In genomic region chr16:28880955-28881354, GRCh38 we compare ENCODE assay signal across 12 cellular contexts. TPM values are rescaled to one million over a fixed set of nuclear protein-coding genes. Genes with fewer than 3 reads are reported as not detected.
DNase-seq lines count a peak whose midpoint lies in the region; ATAC-seq and TF ChIP-seq lines count a peak whose summit lies in the region.
"Had no signal": no experiment of that assay in that cellular context is flagged by ENCODE, and none has a peak within 500 bp of the region (broad histone marks: within the 10 kb centered on the region; RNA-seq: fewer than 3 reads in every experiment).

No MANE protein-coding gene starts in this region.

- no peak for DNase-seq in activated naive CD4-positive, alpha-beta T cell treated with anti-CD3 and anti-CD28 coated beads, Interleukin-2, amount 50 U/mL, for 72 hours (ENCODE audit: low spot score in 2 of 2)
- no peak for DNase-seq in WERI-Rb-1
- DNase-seq in HuH-7 (ENCODE audit: low spot score), result no peak
- DNase-seq in central memory CD4-positive, alpha-beta T cell, result no peak
- DNase-seq in foreskin keratinocyte, result no peak
- DNase-seq: NCI-H1417 treated with DMSO at 0.1 percent for 48 hours, RPMI8226 had no signal

- TF ChIP-seq CTCF in WERI-Rb-1 (IDR thresholded peaks at IDR 0.05; ENCODE audit: low read depth, low read length) (no peak), foreskin keratinocyte (conservative IDR thresholded peaks at IDR 0.05) (no peak)

- H3K9me3 ChIP-seq in WERI-Rb-1 (ENCODE audit: severe bottlenecking), result no peaks in the 10 kb centered on the region
- H3K9me3 ChIP-seq in iPS-15b (ENCODE audit: control insufficient read depth, insufficient read depth, low read length), result no peaks in the 10 kb centered on the region

- ATAC-seq in activated naive CD4-positive, alpha-beta T cell treated with anti-CD3 and anti-CD28 coated beads, Interleukin-2, amount 50 U/mL, for 72 hours, result no peak
- no peak for ATAC-seq in stimulated activated memory B cell treated with anti-CD40 and anti-IgM and Interleukin-4, amounts not matched to agents 10 μg/mL and 1 μg/mL and 100 μg/mL, for 72 hours
- no peak for ATAC-seq in foreskin keratinocyte

- H3K9me3 Mint-ChIP-seq in activated naive CD4-positive, alpha-beta T cell treated with anti-CD3 and anti-CD28 coated beads, Interleukin-2, amount 50 U/mL, for 24 hours, result no peaks in the 10 kb centered on the region
- peaks cover 0 to 5% of the 10 kb centered on the region in 2 donors for H3K9me3 Mint-ChIP-seq in activated naive CD4-positive, alpha-beta T cell treated with anti-CD3 and anti-CD28 coated beads, Interleukin-2, amount 50 U/mL, for 72 hours
- no peaks in the 10 kb centered on the region for H3K9me3 Mint-ChIP-seq in stimulated activated memory B cell treated with anti-CD40 and anti-IgM and Interleukin-4, amounts not matched to agents 10 μg/mL and 1 μg/mL and 100 μg/mL, for 72 hours

- H3K27me3 Mint-ChIP-seq in activated naive CD4-positive, alpha-beta T cell treated with anti-CD3 and anti-CD28 coated beads, Interleukin-2, amount 50 U/mL, for 24 hours, result peaks cover 5% of the 10 kb centered on the region
- H3K27me3 Mint-ChIP-seq in stimulated activated memory B cell treated with anti-CD40 and anti-IgM and Interleukin-4, amounts not matched to agents 10 μg/mL and 1 μg/mL and 100 μg/mL, for 72 hours, result peaks cover 21% of the 10 kb centered on the region

- peak overlapping the region; percentile 77 for H3K4me3 Mint-ChIP-seq in activated naive CD4-positive, alpha-beta T cell treated with anti-CD3 and anti-CD28 coated beads, Interleukin-2, amount 50 U/mL, for 24 hours
- peak overlapping the region; percentile 85 for H3K4me3 Mint-ChIP-seq in stimulated activated memory B cell treated with anti-CD40 and anti-IgM and Interleukin-4, amounts not matched to agents 10 μg/mL and 1 μg/mL and 100 μg/mL, for 72 hours

- H3K9ac ChIP-seq in iPS-15b (ENCODE audit: low read depth, low read length), result no peak overlapping the region

- no peak overlapping the region for H3K27ac Mint-ChIP-seq in activated naive CD4-positive, alpha-beta T cell treated with anti-CD3 and anti-CD28 coated beads, Interleukin-2, amount 50 U/mL, for 24 hours
- no peak overlapping the region for H3K27ac Mint-ChIP-seq in activated naive CD4-positive, alpha-beta T cell treated with anti-CD3 and anti-CD28 coated beads, Interleukin-2, amount 50 U/mL, for 72 hours
- no peak overlapping the region for H3K27ac Mint-ChIP-seq in stimulated activated memory B cell treated with anti-CD40 and anti-IgM and Interleukin-4, amounts not matched to agents 10 μg/mL and 1 μg/mL and 100 μg/mL, for 72 hours

- H3K4me1 ChIP-seq in iPS-15b (ENCODE audit: control insufficient read depth, insufficient read depth, low read length), result peaks cover 14% of the 10 kb centered on the region
- no peaks in the 10 kb centered on the region for H3K4me1 ChIP-seq in foreskin keratinocyte

- H3K4me3 ChIP-seq in WERI-Rb-1 (ENCODE audit: low read depth, low read length), result peak overlapping the region; percentile 28
- H3K4me3 ChIP-seq in iPS-15b (ENCODE audit: low read depth, low read length), result peak overlapping the region; percentile 64
- H3K4me3 ChIP-seq: hepatocyte had no signal

- peaks cover 6% of the 10 kb centered on the region for H3K4me1 Mint-ChIP-seq in activated naive CD4-positive, alpha-beta T cell treated with anti-CD3 and anti-CD28 coated beads, Interleukin-2, amount 50 U/mL, for 24 hours
- H3K4me1 Mint-ChIP-seq in stimulated activated memory B cell treated with anti-CD40 and anti-IgM and Interleukin-4, amounts not matched to agents 10 μg/mL and 1 μg/mL and 100 μg/mL, for 72 hours, result peaks cover 31% of the 10 kb centered on the region

- H3K27ac ChIP-seq in WERI-Rb-1 (peak overlapping the region; percentile 95), foreskin keratinocyte (no peak overlapping the region)
- H3K27ac ChIP-seq: hepatocyte had no signal

- no peaks in the 10 kb centered on the region for H3K27me3 ChIP-seq in WERI-Rb-1 (ENCODE audit: insufficient read depth, low read depth, severe bottlenecking)
- H3K27me3 ChIP-seq in iPS-15b (ENCODE audit: control insufficient read depth, insufficient read depth, low read length), result peaks cover 8% of the 10 kb centered on the region
- H3K27me3 ChIP-seq in foreskin keratinocyte, result peaks cover 22% of the 10 kb centered on the region
- H3K27me3 ChIP-seq: hepatocyte had no signal

- peaks cover 17% of the 10 kb centered on the region for H3K36me3 ChIP-seq in WERI-Rb-1
- H3K36me3 ChIP-seq in iPS-15b (ENCODE audit: control insufficient read depth, insufficient read depth, low read length), result no peaks in the 10 kb centered on the region

- H3K36me3 Mint-ChIP-seq in activated naive CD4-positive, alpha-beta T cell treated with anti-CD3 and anti-CD28 coated beads, Interleukin-2, amount 50 U/mL, for 24 hours, result no peaks in the 10 kb centered on the region
- peaks cover 8 to 9% of the 10 kb centered on the region in 2 donors for H3K36me3 Mint-ChIP-seq in activated naive CD4-positive, alpha-beta T cell treated with anti-CD3 and anti-CD28 coated beads, Interleukin-2, amount 50 U/mL, for 72 hours
- H3K36me3 Mint-ChIP-seq in stimulated activated memory B cell treated with anti-CD40 and anti-IgM and Interleukin-4, amounts not matched to agents 10 μg/mL and 1 μg/mL and 100 μg/mL, for 72 hours, result no peaks in the 10 kb centered on the region

RNA-seq across cellular contexts. Expression of gene ATP2A1, which starts 2.7 kb away (rescaled TPM):
- total RNA-seq in activated naive CD4-positive, alpha-beta T cell treated with anti-CD3 and anti-CD28 coated beads, Interleukin-2, amount 50 U/mL, for 72 hours, result 1 to 10 TPM; 4.7 to 7.4 TPM
- 0.21 and 0.24 TPM in 2 replicates for total RNA-seq in foreskin keratinocyte
- 0.27 and 0.57 TPM in 2 replicates for polyA plus RNA-seq in foreskin keratinocyte

RNA-seq across cellular contexts. Expression of gene SH2B1, which starts 17.3 kb away (rescaled TPM):
- 10 to 100 TPM; 41.1 to 55.5 TPM for total RNA-seq in activated naive CD4-positive, alpha-beta T cell treated with anti-CD3 and anti-CD28 coated beads, Interleukin-2, amount 50 U/mL, for 72 hours
- total RNA-seq in foreskin keratinocyte, result 21.4 and 22.2 TPM in 2 replicates
- 21.7 and 24.1 TPM in 2 replicates for polyA plus RNA-seq in foreskin keratinocyte

RNA-seq across cellular contexts. Expression of gene TUFM, which starts 34.8 kb away (rescaled TPM):
- 100 to 1,000 TPM; 235 to 315 TPM for total RNA-seq in activated naive CD4-positive, alpha-beta T cell treated with anti-CD3 and anti-CD28 coated beads, Interleukin-2, amount 50 U/mL, for 72 hours
- total RNA-seq in foreskin keratinocyte, result 169 and 192 TPM in 2 replicates
- polyA plus RNA-seq in foreskin keratinocyte, result 325 and 344 TPM in 2 replicates

RNA-seq across cellular contexts. Expression of gene RABEP2, which starts 44.1 kb away (rescaled TPM):
- 10 to 100 TPM; 20.7 to 25.1 TPM for total RNA-seq in activated naive CD4-positive, alpha-beta T cell treated with anti-CD3 and anti-CD28 coated beads, Interleukin-2, amount 50 U/mL, for 72 hours
- total RNA-seq in foreskin keratinocyte, result 16.2 and 16.6 TPM in 2 replicates
- 13.6 and 14.8 TPM in 2 replicates for polyA plus RNA-seq in foreskin keratinocyte

RNA-seq across cellular contexts. Expression of gene CD19, which starts 50.8 kb away (rescaled TPM):
- total RNA-seq in activated naive CD4-positive, alpha-beta T cell treated with anti-CD3 and anti-CD28 coated beads, Interleukin-2, amount 50 U/mL, for 72 hours, result 1 to 10 TPM in 1 of 2 donors, under 1 TPM in 1; 0.32 to 1.2 TPM
- not detected in 2 replicates for total RNA-seq in foreskin keratinocyte
- not detected in 2 replicates for polyA plus RNA-seq in foreskin keratinocyte
- total RNA-seq: bronchial epithelial cell, hepatocyte had no signal
- polyA plus RNA-seq: hepatocyte had no signal
